ENCODE assay signal across 8 cellular contexts in the genomic region with DNA sequence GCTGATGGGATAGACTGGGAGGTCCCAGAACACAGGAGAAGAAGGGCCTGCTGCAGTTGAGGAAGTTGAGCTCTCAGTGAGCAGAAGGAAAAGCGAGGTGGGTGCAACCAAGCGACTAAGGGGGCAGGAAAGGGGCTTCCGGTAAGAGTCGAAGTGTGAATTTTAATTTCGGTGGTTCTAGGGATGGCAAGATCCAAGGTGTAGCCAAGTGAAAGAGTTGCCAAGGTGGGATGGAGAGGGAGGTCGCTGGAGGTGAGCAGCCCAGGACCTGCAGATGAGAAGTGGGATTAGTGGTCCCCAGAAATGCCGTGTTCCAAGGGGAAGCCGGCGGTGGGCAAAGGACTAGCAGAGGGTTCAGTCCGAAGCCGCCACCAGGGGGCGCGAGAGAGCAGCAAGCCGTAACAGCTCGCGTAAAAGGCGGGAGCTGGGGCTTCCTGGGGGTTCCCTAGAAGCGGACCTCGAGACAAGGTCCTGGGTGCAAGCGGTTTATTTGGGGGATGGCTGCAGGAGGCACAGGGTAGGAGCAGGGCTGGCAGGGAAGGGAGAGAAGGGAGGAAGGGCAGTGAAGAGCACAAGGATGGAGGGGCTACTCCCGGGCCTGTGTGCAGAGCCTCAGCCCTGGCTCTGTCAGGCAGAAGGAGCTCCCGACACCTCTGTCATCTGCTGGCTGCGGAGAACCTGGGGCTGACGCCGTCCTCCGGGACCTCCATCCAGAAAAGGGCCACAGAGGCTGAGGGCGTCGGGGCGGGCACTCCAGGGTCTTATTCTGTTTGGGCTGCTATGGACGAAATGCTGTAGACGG.
DNase-seq lines count a peak whose midpoint lies in the region; ATAC-seq and TF ChIP-seq lines count a peak whose summit lies in the region.

No MANE protein-coding gene starts in this region.

- no peaks in the 10 kb centered on the region for H3K9me2 ChIP-seq in hepatocyte (replicated peaks; ENCODE audit: insufficient read depth)

- no peaks in the 10 kb centered on the region for H3K9me3 ChIP-seq in hepatocyte (ENCODE audit: low read depth)

- 48% methylated on average over 31 of the region's 31 CpGs for WGBS in hepatocyte (ENCODE audit: low lambda C conversion rate, missing lambda C conversion rate)

- in situ Hi-C loops in GM13977 (cut with MboI; ENCODE audit: low pct_unique_long_range_greater_than_20kb, low sequenced_read_pairs, unreplicated experiment) = loop anchor here (25.0 kb wide), 1 partner anchor 453 kb away; no protein-coding TSS in a partner anchor

- no peaks in the 10 kb centered on the region for H3K36me3 ChIP-seq in hepatocyte (replicated peaks; ENCODE audit: insufficient read depth, low read depth)

- no peaks in the 10 kb centered on the region for H3K4me1 ChIP-seq in hepatocyte (ENCODE audit: insufficient read depth)

- H3K79me2 ChIP-seq in hepatocyte = no peaks in the 10 kb centered on the region

- H3K4me3 ChIP-seq in hepatocyte = no peak overlapping the region

- no peak overlapping the region for H3K27ac ChIP-seq in hepatocyte

- H3K4me2 ChIP-seq in hepatocyte = no peak overlapping the region

- peaks cover 5% of the 10 kb centered on the region for H3K27me3 ChIP-seq in hepatocyte

- DNase-seq in GM13977 (ENCODE audit: low spot score) (peak; percentile 63), KG1 (lab: John Stamatoyannopoulos, UW) (peak; percentile 17), hepatocyte (ENCODE audit: low spot score) (peak; percentile 73), cerebellar cortex (ENCODE audit: low spot score) (no peak)
- DNase-seq in activated CD8-positive, alpha-beta memory T cell treated with anti-CD3 and anti-CD28 coated beads, Interleukin-2, amount 50 U/mL, for 4 hours = peak; percentile 24
- peak; percentile 28 for DNase-seq in stimulated activated CD4-positive, alpha-beta T cell treated with anti-CD3 and anti-CD28 coated beads, Interleukin-4, amount 100 ng/mL, for 1 hour

- ATAC-seq in GM21529 (IDR thresholded peaks at IDR 0.05; ENCODE audit: unreplicated experiment) (no peak), HG02884 (IDR thresholded peaks at IDR 0.05; ENCODE audit: unreplicated experiment) (no peak)

- H4K20me1 ChIP-seq in hepatocyte (ENCODE audit: insufficient read depth, poor library complexity, severe bottlenecking) = no peaks in the 10 kb centered on the region

- no peak overlapping the region for H2AFZ ChIP-seq in hepatocyte

- TF ChIP-seq CTCF in GM13977 (IDR thresholded peaks at IDR 0.05; ENCODE audit: extremely low read depth, insufficient read depth, missing control alignments) = peak; percentile 79
- peak; percentile 71 for TF ChIP-seq CTCF in hepatocyte (IDR thresholded peaks at IDR 0.05; ENCODE audit: poor library complexity)
